In the genomic region with DNA sequence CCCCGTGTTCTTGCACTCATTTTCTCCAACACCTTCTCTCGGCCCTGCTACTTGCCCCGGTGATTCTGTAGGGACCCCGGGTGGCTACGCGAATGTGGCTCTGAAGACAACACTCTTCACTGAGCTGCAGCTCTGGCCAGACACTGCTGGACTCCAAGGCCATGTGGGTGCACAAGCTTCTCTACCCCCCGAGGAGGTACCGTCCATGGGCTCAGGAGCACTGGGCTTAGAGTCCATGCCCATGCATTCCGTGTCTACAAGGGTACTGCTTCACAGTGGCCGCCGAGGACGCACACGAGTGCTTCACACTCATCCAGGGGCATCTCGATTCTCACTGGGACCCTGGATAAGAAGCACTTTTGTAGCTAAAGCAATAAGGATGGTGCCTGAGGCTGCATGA, we compare ENCODE assay signal across 29 cellular contexts. TPM values are rescaled to one million over a fixed set of nuclear protein-coding genes. Genes with fewer than 3 reads are reported as not detected.
"Had no signal": no experiment of that assay in that cellular context is flagged by ENCODE, and none has a peak within 500 bp of the region (broad histone marks: within the 10 kb centered on the region; RNA-seq: fewer than 3 reads in every experiment).

No MANE protein-coding gene starts in this region.

- H3K9me3 Mint-ChIP-seq: naive thymus-derived CD8-positive, alpha-beta T cell; natural killer cell treated with Interleukin-12 subunit alpha and Interleukin-12 subunit beta and Interleukin-15 and Interleukin-18, amount 100 ng/mL, for 72 hours; neural crest cell; stimulated activated memory B cell treated with anti-CD40 and anti-IgM and Interleukin-4, amounts not matched to agents 10 μg/mL and 1 μg/mL and 100 μg/mL, for 72 hours; stimulated activated naive CD8-positive, alpha-beta T cell treated with anti-CD3 and anti-CD28 coated beads, Interleukin-15, amount 100 ng/mL, for 72 hours; type B pancreatic cell had no signal

- ATAC-seq: naive thymus-derived CD8-positive, alpha-beta T cell; natural killer cell treated with Interleukin-12 subunit alpha and Interleukin-12 subunit beta and Interleukin-15 and Interleukin-18, amount 100 ng/mL, for 72 hours; right cardiac atrium; stimulated activated memory B cell treated with anti-CD40 and anti-IgM and Interleukin-4, amounts not matched to agents 10 μg/mL and 1 μg/mL and 100 μg/mL, for 72 hours; stimulated activated naive CD8-positive, alpha-beta T cell treated with anti-CD3 and anti-CD28 coated beads, Interleukin-15, amount 100 ng/mL, for 72 hours; stimulated activated naive CD8-positive, alpha-beta T cell treated with anti-CD3 and anti-CD28 coated beads, Interleukin-15, Interleukin-2, amounts not matched to agents 100 U/mL and 50 U/mL, for 24 hours; upper lobe of right lung had no signal

- H3K36me3 Mint-ChIP-seq: naive thymus-derived CD8-positive, alpha-beta T cell; natural killer cell treated with Interleukin-12 subunit alpha and Interleukin-12 subunit beta and Interleukin-15 and Interleukin-18, amount 100 ng/mL, for 72 hours; stimulated activated memory B cell treated with anti-CD40 and anti-IgM and Interleukin-4, amounts not matched to agents 10 μg/mL and 1 μg/mL and 100 μg/mL, for 72 hours; type B pancreatic cell had no signal

- DNase-seq: naive thymus-derived CD8-positive, alpha-beta T cell; nephron progenitor cell; occipital lobe; ovary; right cardiac atrium; right lobe of liver; sigmoid colon; small intestine; stimulated activated CD4-positive, alpha-beta T cell treated with anti-CD3 and anti-CD28 coated beads, Interleukin-15, amount 100 ng/mL, for 24 hours; stimulated activated CD4-positive, alpha-beta T cell treated with anti-CD3 and anti-CD28 coated beads, Interleukin-2, amount 100 ng/mL, for 24 hours; stimulated activated CD4-positive, alpha-beta T cell treated with anti-CD3 and anti-CD28 coated beads, Interleukin-2, amount 100 ng/mL, for 48 hours; stimulated activated CD4-positive, alpha-beta T cell treated with anti-CD3 and anti-CD28 coated beads, Interleukin-4, amount 100 ng/mL, for 24 hours; stimulated activated naive CD4-positive, alpha-beta T cell; stimulated activated naive CD8-positive, alpha-beta T cell treated with anti-CD3 and anti-CD28 coated beads, Interleukin-15, amount 100 ng/mL, for 72 hours; stimulated activated naive CD8-positive, alpha-beta T cell treated with anti-CD3 and anti-CD28 coated beads, Interleukin-15, Interleukin-2, amounts not matched to agents 100 U/mL and 50 U/mL, for 24 hours; substantia nigra; testis; tibial artery; transverse colon; upper lobe of right lung; uterus had no signal

- H3K4me1 Mint-ChIP-seq: naive thymus-derived CD8-positive, alpha-beta T cell; neural crest cell; stimulated activated memory B cell treated with anti-CD40 and anti-IgM and Interleukin-4, amounts not matched to agents 10 μg/mL and 1 μg/mL and 100 μg/mL, for 72 hours; stimulated activated naive CD8-positive, alpha-beta T cell treated with anti-CD3 and anti-CD28 coated beads, Interleukin-15, amount 100 ng/mL, for 72 hours had no signal

- H3K4me3 ChIP-seq: ovary, prostate gland, right lobe of liver, sigmoid colon, suprapubic skin, testis, tibial artery, transverse colon, upper lobe of right lung, uterus had no signal

- H3K79me2 ChIP-seq: parathyroid adenoma had no signal

- H3K4me3 Mint-ChIP-seq: naive thymus-derived CD8-positive, alpha-beta T cell; natural killer cell treated with Interleukin-12 subunit alpha and Interleukin-12 subunit beta and Interleukin-15 and Interleukin-18, amount 100 ng/mL, for 72 hours; nephron progenitor cell; neural crest cell; stimulated activated memory B cell treated with anti-CD40 and anti-IgM and Interleukin-4, amounts not matched to agents 10 μg/mL and 1 μg/mL and 100 μg/mL, for 72 hours; stimulated activated naive CD8-positive, alpha-beta T cell treated with anti-CD3 and anti-CD28 coated beads, Interleukin-15, amount 100 ng/mL, for 72 hours; type B pancreatic cell had no signal

- H3K4me1 ChIP-seq: parathyroid adenoma, prostate gland, right lobe of liver, suprapubic skin, transverse colon, uterus had no signal

- H3K9me3 ChIP-seq: ovary, prostate gland, right lobe of liver, sigmoid colon, suprapubic skin, testis, tibial artery, transverse colon, upper lobe of right lung, uterus had no signal

- H3K27ac Mint-ChIP-seq: naive thymus-derived CD8-positive, alpha-beta T cell; natural killer cell treated with Interleukin-12 subunit alpha and Interleukin-12 subunit beta and Interleukin-15 and Interleukin-18, amount 100 ng/mL, for 72 hours; nephron progenitor cell; stimulated activated memory B cell treated with anti-CD40 and anti-IgM and Interleukin-4, amounts not matched to agents 10 μg/mL and 1 μg/mL and 100 μg/mL, for 72 hours; stimulated activated naive CD8-positive, alpha-beta T cell treated with anti-CD3 and anti-CD28 coated beads, Interleukin-15, amount 100 ng/mL, for 72 hours; type B pancreatic cell had no signal

- H3K27me3 Mint-ChIP-seq: stimulated activated memory B cell treated with anti-CD40 and anti-IgM and Interleukin-4, amounts not matched to agents 10 μg/mL and 1 μg/mL and 100 μg/mL, for 72 hours; stimulated activated naive CD8-positive, alpha-beta T cell treated with anti-CD3 and anti-CD28 coated beads, Interleukin-15, amount 100 ng/mL, for 72 hours had no signal

- H3K27me3 ChIP-seq: ovary, right lobe of liver, sigmoid colon, suprapubic skin, testis, tibial artery, transverse colon, upper lobe of right lung, uterus had no signal

- H3K9ac ChIP-seq: parathyroid adenoma had no signal

- H3K27ac ChIP-seq: ovary, parathyroid adenoma, prostate gland, right lobe of liver, sigmoid colon, suprapubic skin, testis, tibial artery, transverse colon, upper lobe of right lung, uterus had no signal

- H3K36me3 ChIP-seq: ovary, prostate gland, right lobe of liver, sigmoid colon, suprapubic skin, tibial artery, transverse colon, upper lobe of right lung, uterus had no signal

- H2AFZ ChIP-seq: parathyroid adenoma had no signal

RNA-seq across cellular contexts. Expression of gene SMOC2, which starts 59.5 kb away (rescaled TPM):
- total RNA-seq: naive thymus-derived CD8-positive, alpha-beta T cell; natural killer cell treated with Interleukin-12 subunit alpha and Interleukin-12 subunit beta and Interleukin-15 and Interleukin-18, amount 100 ng/mL, for 72 hours; pulmonary artery endothelial cell had no signal
- polyA plus RNA-seq: naive thymus-derived CD8-positive, alpha-beta T cell had no signal
